In the genomic region with DNA sequence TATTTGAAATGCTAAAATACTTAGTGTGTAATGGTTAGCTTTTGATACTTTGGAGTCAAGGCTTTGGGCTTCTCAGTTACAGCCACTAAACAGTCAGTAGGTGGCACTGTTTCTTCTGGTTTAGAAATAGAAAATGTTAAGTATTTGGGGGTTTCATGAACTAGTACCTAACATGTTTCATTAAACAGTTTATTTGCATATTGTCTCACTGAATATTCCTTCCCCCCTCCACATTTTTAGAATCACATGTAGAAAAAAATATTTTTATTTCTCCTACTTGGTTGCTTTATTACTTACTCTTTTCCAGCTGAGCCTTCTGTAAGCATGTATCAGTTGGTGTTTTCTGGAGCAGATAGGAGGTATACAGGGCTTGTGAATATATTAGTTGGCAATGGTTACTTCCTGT, we compare ENCODE assay signal across 8 cellular contexts. TPM values are rescaled to one million over a fixed set of nuclear protein-coding genes. Genes with fewer than 3 reads are reported as not detected.
A peak's percentile ranks its signal among the peaks of the same experiment; 100 is the strongest.
DNase-seq lines count a peak whose midpoint lies in the region; ATAC-seq, FAIRE-seq and TF ChIP-seq lines count a peak whose summit lies in the region.

No MANE protein-coding gene starts in this region.

- H3K36me3 Mint-ChIP-seq in activated CD8-positive, alpha-beta memory T cell treated with anti-CD3 and anti-CD28 coated beads, Interleukin-2, amount 10 ng/mL, durations not matched to agents 7 days and 5 days = no peaks in the 10 kb centered on the region

- DNase-seq in activated CD8-positive, alpha-beta memory T cell treated with anti-CD3 and anti-CD28 coated beads, Interleukin-2, amount 10 ng/mL, durations not matched to agents 7 days and 5 days = no peak
- DNase-seq in activated CD8-positive, alpha-beta memory T cell treated with anti-CD3 and anti-CD28 coated beads for 24 hours = no peak
- DNase-seq in HTR-8/SVneo (ENCODE audit: insufficient read length, low spot score) (peak; percentile 32), SK-N-SH (peak; percentile 41), fibroblast of the conjunctiva (ENCODE audit: low read depth) (peak; percentile 49), prostate gland (ENCODE audit: low spot score) (no peak), aorta (no peak)

- H3K27ac Mint-ChIP-seq in activated CD8-positive, alpha-beta memory T cell treated with anti-CD3 and anti-CD28 coated beads, Interleukin-2, amount 10 ng/mL, durations not matched to agents 7 days and 5 days = no peak overlapping the region

- H2AFZ ChIP-seq in SK-N-SH (ENCODE audit: low read depth) = no peak overlapping the region

- no peak for TF ChIP-seq EP300 in SK-N-SH (IDR thresholded peaks at IDR 0.05; ENCODE audit: borderline replicate concordance in 1 of 2, low read depth in 1 of 2, low read length in 1 of 2)

- H4K20me1 ChIP-seq in SK-N-SH (ENCODE audit: insufficient read depth) = peaks cover 6% of the 10 kb centered on the region; the same call in 1 of the 2 replicates

- peaks cover 0 to 11% of the 10 kb centered on the region in 2 experiments; a peak in 1 of 4 replicates for H3K4me1 ChIP-seq in SK-N-SH (ENCODE audit: control insufficient read depth in 1 of 2, insufficient read depth in 2 of 2, low read depth in 1 of 2, low read length in 1 of 2)
- no peaks in the 10 kb centered on the region for H3K4me1 ChIP-seq in prostate gland (replicated peaks)
- H3K4me1 ChIP-seq in aorta (ENCODE audit: control insufficient read depth in 1 of 2, insufficient read depth in 2 of 2, low read length in 2 of 2) = no peaks in the 10 kb centered on the region

- H3F3A ChIP-seq in SK-N-SH (replicated peaks; ENCODE audit: insufficient read depth) = no peaks in the 10 kb centered on the region

- H3K9me2 ChIP-seq in SK-N-SH = no peaks in the 10 kb centered on the region

- H3K9me3 ChIP-seq in SK-N-SH = no peaks in the 10 kb centered on the region
- H3K9me3 ChIP-seq in prostate gland = no peaks in the 10 kb centered on the region
- H3K9me3 ChIP-seq in aorta (ENCODE audit: control insufficient read depth, low read length) = no peaks in the 10 kb centered on the region

- H3K4me1 Mint-ChIP-seq in activated CD8-positive, alpha-beta memory T cell treated with anti-CD3 and anti-CD28 coated beads, Interleukin-2, amount 10 ng/mL, durations not matched to agents 7 days and 5 days = no peaks in the 10 kb centered on the region

- H3K79me2 ChIP-seq in SK-N-SH (ENCODE audit: insufficient read depth) = peaks cover 21% of the 10 kb centered on the region; the same call in 1 of the 2 replicates

- no peak overlapping the region for H3K27ac ChIP-seq in SK-N-SH (ENCODE audit: low read depth in 2 of 2, low read length in 1 of 2)
- H3K27ac ChIP-seq in prostate gland = no peak overlapping the region
- H3K27ac ChIP-seq in aorta (ENCODE audit: low read depth in 1 of 2, low read length in 2 of 2) = no peak overlapping the region

- H3K4me3 Mint-ChIP-seq in activated CD8-positive, alpha-beta memory T cell treated with anti-CD3 and anti-CD28 coated beads, Interleukin-2, amount 10 ng/mL, durations not matched to agents 7 days and 5 days = no peak overlapping the region

- peak; percentile 55 for ATAC-seq in activated CD8-positive, alpha-beta memory T cell treated with anti-CD3 and anti-CD28 coated beads, Interleukin-2, amount 10 ng/mL, durations not matched to agents 7 days and 5 days
- ATAC-seq in GM21619 (IDR thresholded peaks at IDR 0.05; ENCODE audit: unreplicated experiment) = peak; percentile 80
- no peak for ATAC-seq in aorta (ENCODE audit: low FRiP score)

- H3K27me3 ChIP-seq in SK-N-SH (ENCODE audit: insufficient read depth) (no peaks in the 10 kb centered on the region), prostate gland (replicated peaks; ENCODE audit: insufficient read depth) (no peaks in the 10 kb centered on the region), aorta (ENCODE audit: control insufficient read depth in 1 of 2, insufficient read depth in 2 of 2, low read length in 1 of 2) (no peaks in the 10 kb centered on the region)

- H3K36me3 ChIP-seq in SK-N-SH (replicated peaks in 1 of 2; ENCODE audit: control insufficient read depth in 1 of 2, insufficient read depth in 2 of 2, low read length in 1 of 2) = peaks cover 0 to 5% of the 10 kb centered on the region in 2 experiments
- no peaks in the 10 kb centered on the region for H3K36me3 ChIP-seq in prostate gland
- H3K36me3 ChIP-seq in aorta (ENCODE audit: control insufficient read depth in 1 of 2, insufficient read depth in 2 of 2, low read length in 1 of 2) = no peaks in the 10 kb centered on the region

- intact Hi-C loops in prostate gland (cut with DNase I) (loop anchor here (2.0 kb wide), 1 partner anchor 318 kb away; no protein-coding TSS in a partner anchor), aorta (cut with DNase I) (loop anchor here in 1 of 2 donors (5.0 kb wide), 1 partner anchor 317 kb away; no protein-coding TSS in a partner anchor)

- peak; percentile 81 for TF ChIP-seq RAD21 in SK-N-SH (IDR thresholded peaks at IDR 0.05; ENCODE audit: low read length)

- no peak for FAIRE-seq in HTR-8/SVneo (lab: Jason Lieb, UNC)

- TF ChIP-seq CTCF in SK-N-SH (IDR thresholded peaks at IDR 0.05) = peak; percentile 97
- peak; percentile 19 to 69 (median 60) for TF ChIP-seq CTCF in prostate gland (IDR thresholded peaks at IDR 0.05)

- H3K4me3 ChIP-seq in SK-N-SH (ENCODE audit: low read depth in 2 of 2, low read length in 1 of 2) (no peak overlapping the region; a peak in 1 of 4 replicates), prostate gland (no peak overlapping the region), aorta (ENCODE audit: low read length in 2 of 2) (no peak overlapping the region)

- no peaks in the 10 kb centered on the region for H3K27me3 Mint-ChIP-seq in activated CD8-positive, alpha-beta memory T cell treated with anti-CD3 and anti-CD28 coated beads, Interleukin-2, amount 10 ng/mL, durations not matched to agents 7 days and 5 days

- H3K4me2 ChIP-seq in SK-N-SH = no peak overlapping the region

- POLR2A ChIA-PET in SK-N-SH (lab: Yijun Ruan, JAX) = no interaction called here

- no peak for TF ChIP-seq POLR2A in prostate gland (IDR thresholded peaks at IDR 0.05)

- H3K9me3 Mint-ChIP-seq in activated CD8-positive, alpha-beta memory T cell treated with anti-CD3 and anti-CD28 coated beads, Interleukin-2, amount 10 ng/mL, durations not matched to agents 7 days and 5 days (ENCODE audit: low read depth) = no peaks in the 10 kb centered on the region

- no peak overlapping the region for H3K9ac ChIP-seq in SK-N-SH

- CTCF ChIA-PET in activated CD8-positive, alpha-beta memory T cell treated with anti-CD3 and anti-CD28 coated beads, Interleukin-2, amount 10 ng/mL, durations not matched to agents 7 days and 5 days (lab: Charles Lee) = interaction anchor here (0.6 to 4.0 kb wide), 17 partner anchors 8 to 371 kb away, joined by 3 to 18 read pairs (median 4); no protein-coding TSS in a partner anchor
- CTCF ChIA-PET in SK-N-SH (lab: Yijun Ruan, JAX) = interaction anchor here (0.6 to 2.8 kb wide), 45 partner anchors 9 to 564 kb away, joined by 3 to 51 read pairs (median 4); no protein-coding TSS in a partner anchor

TF ChIP-seq in SK-N-SH, 30 proteins besides CTCF, POLR2A, EP300 and RAD21:
- TF ChIP-seq GATA2 (CRISPR knock-in tag; IDR thresholded peaks at IDR 0.05) (no peak), SMC3 (IDR thresholded peaks at IDR 0.05; ENCODE audit: low read depth, low read length) (peak; percentile 57)

RNA-seq across cellular contexts. Expression of gene IPO11, which starts 48.0 kb away (rescaled TPM):
- 10 to 100 TPM; 36.9 to 38.0 TPM for total RNA-seq in activated CD8-positive, alpha-beta memory T cell treated with anti-CD3 and anti-CD28 coated beads, Interleukin-2, amount 10 ng/mL, durations not matched to agents 7 days and 5 days
- 8.1 and 13.3 TPM in 2 replicates for polyA plus RNA-seq in SK-N-SH (2012; rRNA removed)
- polyA plus RNA-seq in SK-N-SH (2012; cell fraction: cytosol; rRNA removed) = 10.1 and 10.2 TPM in 2 replicates
- 11.1 and 17.0 TPM in 2 replicates for polyA plus RNA-seq in SK-N-SH (2012; cell fraction: nucleus; rRNA removed)
- 10 to 100 TPM; 15.5 to 36.2 TPM for total RNA-seq in prostate gland
- total RNA-seq in aorta = 10 to 100 TPM; 26.4 to 41.2 TPM
- polyA plus RNA-seq in aorta = 1 to 10 TPM; 5.0 to 5.5 TPM

RNA-seq across cellular contexts. Expression of gene DIMT1, which starts 56.9 kb away (rescaled TPM):
- total RNA-seq in activated CD8-positive, alpha-beta memory T cell treated with anti-CD3 and anti-CD28 coated beads, Interleukin-2, amount 10 ng/mL, durations not matched to agents 7 days and 5 days = 10 to 100 TPM; 31.7 to 36.0 TPM
- polyA plus RNA-seq in SK-N-SH (2012; rRNA removed) (29.5 and 37.2 TPM in 2 replicates), aorta (10 to 100 TPM; 17.9 to 18.8 TPM)
- 39.1 and 43.3 TPM in 2 replicates for polyA plus RNA-seq in SK-N-SH (2012; cell fraction: cytosol; rRNA removed)
- polyA plus RNA-seq in SK-N-SH (2012; cell fraction: nucleus; rRNA removed) = 14.6 and 24.4 TPM in 2 replicates
- total RNA-seq in prostate gland (10 to 100 TPM; 26.1 to 35.6 TPM), aorta (10 to 100 TPM; 23.1 to 25.5 TPM)

Comparison
In these comparisons a context has a peak if more than half of its experiments do, and no peak if none do; other contexts are left out.
1. DNase-seq: peak in HTR-8/SVneo (single experiment), SK-N-SH (single experiment) and fibroblast of the conjunctiva (single experiment); none in activated CD8-positive, alpha-beta memory T cell treated with anti-CD3 and anti-CD28 coated beads, Interleukin-2, amount 10 ng/mL, durations not matched to agents 7 days and 5 days (single experiment), activated CD8-positive, alpha-beta memory T cell treated with anti-CD3 and anti-CD28 coated beads for 24 hours (single experiment), prostate gland (single experiment) and aorta (0 of 2).